28 cellular contexts compared by ENCODE assay signal in the genomic region with DNA sequence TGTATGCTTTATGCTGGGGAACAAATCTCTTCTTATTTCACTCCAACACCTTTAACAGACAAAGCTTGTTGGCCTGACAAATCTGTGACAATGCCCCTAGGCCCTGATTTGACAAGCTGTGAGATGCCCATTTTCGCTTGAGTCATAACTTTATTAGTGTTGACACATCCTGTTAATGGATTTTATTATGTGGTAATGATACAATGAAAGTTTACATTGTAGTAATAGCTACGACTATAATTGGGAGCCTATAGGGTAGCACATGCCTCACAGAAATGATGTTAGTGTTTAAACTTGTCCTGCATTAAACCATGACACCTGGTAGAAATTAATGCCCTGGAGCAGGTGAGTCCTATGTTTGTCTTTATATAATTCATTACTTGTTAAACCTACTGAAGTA. TPM values are rescaled to one million over a fixed set of nuclear protein-coding genes. Genes with fewer than 3 reads are reported as not detected.
DNase-seq lines count a peak whose midpoint lies in the region; ATAC-seq, FAIRE-seq and TF ChIP-seq lines count a peak whose summit lies in the region.
"Had no signal": no experiment of that assay in that cellular context is flagged by ENCODE, and none has a peak within 500 bp of the region (broad histone marks: within the 10 kb centered on the region; RNA-seq: fewer than 3 reads in every experiment).

No MANE protein-coding gene starts in this region.

- H3K9me3 ChIP-seq in PC-9 (ENCODE audit: insufficient read depth, low read depth) (no peaks in the 10 kb centered on the region), ascending aorta (no peaks in the 10 kb centered on the region)
- H3K9me3 ChIP-seq: left lung, psoas muscle, sigmoid colon had no signal

- no peaks in the 10 kb centered on the region for H3K79me2 ChIP-seq in PC-9 (ENCODE audit: low read depth)

- CTCF ChIA-PET in PC-9 (lab: Charles Lee), result interaction anchor here (0.7 kb wide), 1 partner anchor 8 kb away, joined by 3 read pairs; no protein-coding TSS in a partner anchor

- H3F3A ChIP-seq in PC-9 (ENCODE audit: insufficient read depth, low read depth), result peaks cover 19% of the 10 kb centered on the region; the same call in 1 of the 2 replicates

- H2AFZ ChIP-seq in PC-9, result no peak overlapping the region

- POLR2A ChIA-PET in PC-9 (lab: Charles Lee; ENCODE audit: unreplicated experiment), result no interaction called here

- DNase-seq in GM12892 (ENCODE audit: insufficient read length) (no peak), NCI-H1105 (lab: John Stamatoyannopoulos, UW) (peak; percentile 46), PC-9 (peak in 1 of 2 experiments; percentile 78), foreskin keratinocyte (peak; percentile 98 to 99), ascending aorta (ENCODE audit: low spot score in 2 of 2) (no peak), NCI-H82 treated with DMSO at 0.1 percent for 48 hours (lab: John Stamatoyannopoulos, UW; ENCODE audit: unreplicated experiment) (no peak), nucleus accumbens (lab: John Stamatoyannopoulos, UW) (no peak)
- DNase-seq: activated CD4-positive, alpha-beta T cell treated with anti-CD3 and anti-CD28 coated beads for 4 hours; activated T-cell treated with anti-CD3 and anti-CD28 coated beads, Interleukin-2, amount 50 U/mL, for 4 hours; CD4-positive, CD25-positive, alpha-beta regulatory T cell; cerebellar nuclear complex; left lung; MV-4-11; NCI-H2029 treated with DMSO at 0.1 percent for 48 hours; psoas muscle; RPMI8226; sigmoid colon; stimulated activated naive CD4-positive, alpha-beta T cell; T-helper 17 cell had no signal

- 0 out of 2 replicates have a peak overlapping the region, but pooled peaks have one; percentile 3 for H3K4me2 ChIP-seq in PC-9
- H3K4me2 ChIP-seq: KMS-11 had no signal

- peaks cover 20% of the 10 kb centered on the region for H3K4me1 ChIP-seq in PC-9 (replicated peaks; ENCODE audit: insufficient read depth)
- peaks cover 22% of the 10 kb centered on the region for H3K4me1 ChIP-seq in foreskin keratinocyte
- H3K4me1 ChIP-seq in ascending aorta, result no peaks in the 10 kb centered on the region
- H3K4me1 ChIP-seq: left lung, psoas muscle, sigmoid colon had no signal

- H3K4me3 ChIP-seq in PC-9, result no peak overlapping the region
- no peak overlapping the region for H3K4me3 ChIP-seq in ascending aorta
- H3K4me3 ChIP-seq: left lung, psoas muscle, sigmoid colon, SK-N-MC had no signal

- no peaks in the 10 kb centered on the region for H4K20me1 ChIP-seq in PC-9 (ENCODE audit: insufficient read depth)

- H3K36me3 ChIP-seq in PC-9 (ENCODE audit: low read depth) (no peaks in the 10 kb centered on the region), ascending aorta (no peaks in the 10 kb centered on the region)
- H3K36me3 ChIP-seq: left lung, sigmoid colon had no signal

- intact Hi-C loops in PC-9 (cut with micrococcal nuclease; ENCODE audit: unreplicated experiment), result no loop called here
- intact Hi-C loops in ascending aorta (cut with DNase I), result no loop called here

- no peak for TF ChIP-seq POLR2A in GM12892 (IDR thresholded peaks at IDR 0.05; ENCODE audit: low read depth, low read length)

- no peaks in the 10 kb centered on the region for H3K9me2 ChIP-seq in PC-9 (ENCODE audit: insufficient read depth)

- ATAC-seq in foreskin keratinocyte, result peak; percentile 89
- ATAC-seq: activated T-cell treated with anti-CD3 and anti-CD28 coated beads, Interleukin-2, amount 50 U/mL, for 4 hours; left lung; psoas muscle; T-helper 17 cell had no signal

- peak; percentile 33 for FAIRE-seq in GM12892 (lab: Jason Lieb, UNC)
- FAIRE-seq: endometrium, urothelium cell line had no signal

- H3K27me3 ChIP-seq in PC-9 (ENCODE audit: insufficient read depth, low read depth) (no peaks in the 10 kb centered on the region), foreskin keratinocyte (no peaks in the 10 kb centered on the region), ascending aorta (no peaks in the 10 kb centered on the region)
- H3K27me3 ChIP-seq: left lung, sigmoid colon had no signal

- TF ChIP-seq CTCF in PC-9 (conservative IDR thresholded peaks at IDR 0.05) (no peak), foreskin keratinocyte (conservative IDR thresholded peaks at IDR 0.05) (no peak), ascending aorta (IDR thresholded peaks at IDR 0.05) (no peak)

- BruUV-seq in PC-9 (replicated peaks; lab: Mats Ljungman, UMichigan), result no TSS peak

- H3K27ac ChIP-seq in PC-9 (no peak overlapping the region), foreskin keratinocyte (peak overlapping the region; percentile 70), ascending aorta (no peak overlapping the region)
- H3K27ac ChIP-seq: KMS-11, left lung, psoas muscle, sigmoid colon, SK-N-MC had no signal

RNA-seq across cellular contexts. Expression of a gene that starts 3.3 kb away (rescaled TPM):
- not detected for polyA plus RNA-seq in GM12892 (2012; ENCODE audit: missing spikeins)
- not detected in 2 replicates for total RNA-seq in PC-9 (2021)
- 1.7 and 5.2 TPM in 2 replicates for total RNA-seq in foreskin keratinocyte
- polyA plus RNA-seq in foreskin keratinocyte, result 1.8 and 4.4 TPM in 2 replicates
- not detected for total RNA-seq in ascending aorta
- total RNA-seq: CD4-positive, CD25-positive, alpha-beta regulatory T cell; mesenteric fat pad; psoas muscle; sigmoid colon; T-helper 17 cell; temporal lobe had no signal
- polyA plus RNA-seq: CD4-positive, CD25-positive, alpha-beta regulatory T cell had no signal

RNA-seq across cellular contexts. Expression of a gene that starts 14.2 kb away (rescaled TPM):
- polyA plus RNA-seq in GM12892 (2012; ENCODE audit: missing spikeins), result not detected
- total RNA-seq in PC-9 (2021), result 0.35 TPM in 1 of 2 replicates, not detected in the other
- total RNA-seq in foreskin keratinocyte, result 34.4 and 62.3 TPM in 2 replicates
- polyA plus RNA-seq in foreskin keratinocyte, result 27.8 and 43.4 TPM in 2 replicates
- total RNA-seq in ascending aorta, result not detected
- total RNA-seq: activated T-cell treated with anti-CD3 and anti-CD28 coated beads, Interleukin-2, amount 50 U/mL, for 4 hours; CD4-positive, CD25-positive, alpha-beta regulatory T cell; temporal lobe had no signal
- polyA plus RNA-seq: CD4-positive, CD25-positive, alpha-beta regulatory T cell had no signal

RNA-seq across cellular contexts. Expression of a gene that starts 59.0 kb away (rescaled TPM):
- polyA plus RNA-seq in GM12892 (2012; ENCODE audit: missing spikeins), result not detected
- total RNA-seq in PC-9 (2021), result not detected in 2 replicates
- total RNA-seq in foreskin keratinocyte, result not detected in 2 replicates
- polyA plus RNA-seq in foreskin keratinocyte, result not detected in 2 replicates
- total RNA-seq in ascending aorta, result not detected
- total RNA-seq: activated T-cell treated with anti-CD3 and anti-CD28 coated beads, Interleukin-2, amount 50 U/mL, for 4 hours; CD4-positive, CD25-positive, alpha-beta regulatory T cell; dermis microvascular lymphatic vessel endothelial cell; glomerular endothelial cell; NCI-H460; sigmoid colon; T-helper 17 cell had no signal
- polyA plus RNA-seq: CD4-positive, CD25-positive, alpha-beta regulatory T cell had no signal

RNA-seq across cellular contexts. Expression of a gene that starts 59.7 kb away (rescaled TPM):
- polyA plus RNA-seq in GM12892 (2012; ENCODE audit: missing spikeins), result not detected
- total RNA-seq in PC-9 (2021) (not detected in 2 replicates), foreskin keratinocyte (0.10 and 0.21 TPM in 2 replicates), ascending aorta (not detected)
- 0.15 and 0.16 TPM in 2 replicates for polyA plus RNA-seq in foreskin keratinocyte
- total RNA-seq: activated T-cell treated with anti-CD3 and anti-CD28 coated beads, Interleukin-2, amount 50 U/mL, for 4 hours; CD4-positive, CD25-positive, alpha-beta regulatory T cell; dermis microvascular lymphatic vessel endothelial cell; glomerular endothelial cell; NCI-H460; T-helper 17 cell; temporal lobe had no signal
- polyA plus RNA-seq: CD4-positive, CD25-positive, alpha-beta regulatory T cell had no signal

Comparison
In these comparisons a context has a peak if more than half of its experiments do, and no peak if none do; other contexts are left out.
1. DNase-seq: peak in NCI-H1105 (single experiment) and foreskin keratinocyte (2 of 2); none in GM12892 (single experiment), ascending aorta (0 of 2), NCI-H82 treated with DMSO at 0.1 percent for 48 hours (single experiment) and nucleus accumbens (0 of 56).
2. RNA of a gene that starts 14.2 kb away (total RNA-seq): 34.4 to 62.3 TPM in foreskin keratinocyte; 0.35 TPM in PC-9 and not detected in ascending aorta (single experiment); every median in the first group is over 10 times any median in the second.